In genomic region chr12:57127101-57127709, GRCh38 we compare ENCODE assay signal across 1 cellular context.
TF ChIP-seq lines count a peak whose summit lies in the region.

No MANE protein-coding gene starts in this region.

TF ChIP-seq in HepG2, 621 proteins besides CTCF, POLR2A, EP300 and RAD21 (continued from another document):
- TF ChIP-seq ESRRA (CRISPR knock-in tag; IDR thresholded peaks at IDR 0.05; ENCODE audit: low read depth) (peak; percentile 16; the same call in 1 of the 2 replicates), NR2F2 (IDR thresholded peaks at IDR 0.05; ENCODE audit: borderline replicate concordance, low read depth) (0 out of 2 replicates have a peak, but pooled peaks have one; percentile 24), ZNF446 (CRISPR knock-in tag; IDR thresholded peaks at IDR 0.05) (no peak), ARID4A (CRISPR knock-in tag; IDR thresholded peaks at IDR 0.05; ENCODE audit: borderline replicate concordance) (peak; percentile 63; the same call in 1 of the 2 replicates), PRDM10 (CRISPR knock-in tag; IDR thresholded peaks at IDR 0.05; ENCODE audit: low read depth) (0 out of 2 replicates have a peak, but pooled peaks have one; percentile 9), RBM39 (IDR thresholded peaks at IDR 0.05; ENCODE audit: low read depth, low read length, poor library complexity, severe bottlenecking) (no peak), TCF7 (IDR thresholded peaks at IDR 0.05; ENCODE audit: low read depth) (peak; percentile 36; the same call in 1 of the 2 replicates), NFYB (CRISPR knock-in tag; IDR thresholded peaks at IDR 0.05) (0 out of 2 replicates have a peak, but pooled peaks have one; percentile 3), ZNF205 (CRISPR knock-in tag; IDR thresholded peaks at IDR 0.05) (no peak), ZSCAN20 (CRISPR knock-in tag; IDR thresholded peaks at IDR 0.05; ENCODE audit: borderline replicate concordance) (no peak)
